Comparison of ENCODE assay signal across 9 cellular contexts in genomic region chr16:27920391-27920891, GRCh38.
A peak's percentile ranks its signal among the peaks of the same experiment; 100 is the strongest.
DNase-seq lines count a peak whose midpoint lies in the region; ATAC-seq and TF ChIP-seq lines count a peak whose summit lies in the region.
"Had no signal": no experiment of that assay in that cellular context is flagged by ENCODE, and none has a peak within 500 bp of the region (broad histone marks: within the 10 kb centered on the region; RNA-seq: fewer than 3 reads in every experiment).

No MANE protein-coding gene starts in this region.

- no peak for TF ChIP-seq POLR2A in suprapubic skin (IDR thresholded peaks at IDR 0.05)

- H3K27me3 ChIP-seq in AG04450 (ENCODE audit: control insufficient read depth, insufficient read depth, low read length) = peaks cover 2% of the 10 kb centered on the region
- peaks cover 12% of the 10 kb centered on the region for H3K27me3 ChIP-seq in suprapubic skin

- peaks cover 17% of the 10 kb centered on the region for H3K27me3 Mint-ChIP-seq in glutamatergic neuron (ENCODE audit: unreplicated experiment)
- peaks cover 32 to 40% of the 10 kb centered on the region in 2 donors for H3K27me3 Mint-ChIP-seq in stimulated activated naive B cell treated with anti-CD40 and anti-IgM and Interleukin-4, amounts not matched to agents 10 μg/mL and 1 μg/mL and 100 μg/mL, for 72 hours

- peaks cover 16% of the 10 kb centered on the region for H3K4me1 ChIP-seq in suprapubic skin

- H3K9me3 Mint-ChIP-seq in glutamatergic neuron (ENCODE audit: unreplicated experiment) = peaks cover 2% of the 10 kb centered on the region
- no peaks in the 10 kb centered on the region for H3K9me3 Mint-ChIP-seq in stimulated activated naive B cell treated with anti-CD40 and anti-IgM and Interleukin-4, amounts not matched to agents 10 μg/mL and 1 μg/mL and 100 μg/mL, for 72 hours
- H3K9me3 Mint-ChIP-seq: CD8-positive, alpha-beta T cell had no signal

- no peak for TF ChIP-seq EP300 in suprapubic skin (IDR thresholded peaks at IDR 0.05)

- DNase-seq in AG04450 (ENCODE audit: low read depth, low spot score) (no peak), M059J (ENCODE audit: low read depth) (peak; percentile 9), SHP77 (lab: John Stamatoyannopoulos, UW) (peak; percentile 44 to 49), glutamatergic neuron (peak; percentile 78), suprapubic skin (ENCODE audit: low spot score in 2 of 2) (no peak)
- DNase-seq in stimulated activated naive B cell treated with anti-CD40 and anti-IgM and Interleukin-4, amounts not matched to agents 10 μg/mL and 1 μg/mL and 100 μg/mL, for 72 hours = no peak
- DNase-seq: CD8-positive, alpha-beta T cell had no signal

- peaks cover 26% of the 10 kb centered on the region for H3K4me1 Mint-ChIP-seq in glutamatergic neuron (ENCODE audit: low read depth, unreplicated experiment)
- no peaks in the 10 kb centered on the region for H3K4me1 Mint-ChIP-seq in stimulated activated naive B cell treated with anti-CD40 and anti-IgM and Interleukin-4, amounts not matched to agents 10 μg/mL and 1 μg/mL and 100 μg/mL, for 72 hours

- ATAC-seq in activated CD4-positive, CD25-positive, alpha-beta regulatory T cell treated with anti-CD3 and anti-CD28 coated beads, Interleukin-2, amount 50 U/mL, for 24 hours = no peak
- ATAC-seq in HG02798 (IDR thresholded peaks at IDR 0.05; ENCODE audit: poor library complexity, unreplicated experiment) = no peak
- ATAC-seq in stimulated activated naive B cell treated with anti-CD40 and anti-IgM and Interleukin-4, amounts not matched to agents 10 μg/mL and 1 μg/mL and 100 μg/mL, for 72 hours (replicated peaks) = no peak
- ATAC-seq: CD8-positive, alpha-beta T cell had no signal

- H3K4me3 Mint-ChIP-seq in glutamatergic neuron (ENCODE audit: unreplicated experiment) = peak overlapping the region; percentile 79
- H3K4me3 Mint-ChIP-seq in stimulated activated naive B cell treated with anti-CD40 and anti-IgM and Interleukin-4, amounts not matched to agents 10 μg/mL and 1 μg/mL and 100 μg/mL, for 72 hours = no peak overlapping the region
- H3K4me3 Mint-ChIP-seq: CD8-positive, alpha-beta T cell had no signal

- no peaks in the 10 kb centered on the region for H3K36me3 ChIP-seq in suprapubic skin

- peaks cover 4% of the 10 kb centered on the region for H3K36me3 Mint-ChIP-seq in glutamatergic neuron (ENCODE audit: unreplicated experiment)
- H3K36me3 Mint-ChIP-seq in stimulated activated naive B cell treated with anti-CD40 and anti-IgM and Interleukin-4, amounts not matched to agents 10 μg/mL and 1 μg/mL and 100 μg/mL, for 72 hours = no peaks in the 10 kb centered on the region
- H3K36me3 Mint-ChIP-seq: CD8-positive, alpha-beta T cell had no signal

- peak overlapping the region; percentile 92 for H3K27ac Mint-ChIP-seq in glutamatergic neuron (ENCODE audit: unreplicated experiment)
- no peak overlapping the region for H3K27ac Mint-ChIP-seq in stimulated activated naive B cell treated with anti-CD40 and anti-IgM and Interleukin-4, amounts not matched to agents 10 μg/mL and 1 μg/mL and 100 μg/mL, for 72 hours
- H3K27ac Mint-ChIP-seq: CD8-positive, alpha-beta T cell had no signal

- WGBS in suprapubic skin = 7% methylated on average over 11 of the region's 11 CpGs

- TF ChIP-seq CTCF in AG04450 (IDR thresholded peaks at IDR 0.05; ENCODE audit: low read depth, low read length) (peak; percentile 30), glutamatergic neuron (IDR thresholded peaks at IDR 0.05; ENCODE audit: partially characterized antibody, unreplicated experiment) (peak; percentile 67), suprapubic skin (IDR thresholded peaks at IDR 0.05) (peak in 1 of 2 donors; percentile 2)

- POLR2A ChIA-PET in AG04450 (lab: Yijun Ruan, JAX) = no interaction called here

- CTCF ChIA-PET in AG04450 (lab: Charles Lee) = no interaction called here

- H3K4me3 ChIP-seq in AG04450 (ENCODE audit: low read depth, low read length) (no peak overlapping the region), suprapubic skin (no peak overlapping the region)

- H3K9me3 ChIP-seq in AG04450 (ENCODE audit: control insufficient read depth, insufficient read depth, low read length) = no peaks in the 10 kb centered on the region
- H3K9me3 ChIP-seq in suprapubic skin = no peaks in the 10 kb centered on the region

- H3K27ac ChIP-seq in AG04450 (ENCODE audit: low read depth, low read length) (no peak overlapping the region), suprapubic skin (no peak overlapping the region)

Comparison
In these comparisons a context has a peak if more than half of its experiments do, and no peak if none do; other contexts are left out.
1. DNase-seq: peak in M059J (single experiment), SHP77 (2 of 2) and glutamatergic neuron (single experiment); none in AG04450 (single experiment), suprapubic skin (0 of 2) and stimulated activated naive B cell treated with anti-CD40 and anti-IgM and Interleukin-4, amounts not matched to agents 10 μg/mL and 1 μg/mL and 100 μg/mL, for 72 hours (single experiment).